20 cellular contexts compared by ENCODE assay signal in genomic region chr6:52642381-52642780, GRCh38. TPM values are rescaled to one million over a fixed set of nuclear protein-coding genes. Genes with fewer than 3 reads are reported as not detected.
DNase-seq lines count a peak whose midpoint lies in the region; ATAC-seq and TF ChIP-seq lines count a peak whose summit lies in the region.
"Had no signal": no experiment of that assay in that cellular context is flagged by ENCODE, and none has a peak within 500 bp of the region (broad histone marks: within the 10 kb centered on the region; RNA-seq: fewer than 3 reads in every experiment).

No MANE protein-coding gene starts in this region.

- no peak overlapping the region for H3K27ac ChIP-seq in upper lobe of left lung
- H3K27ac ChIP-seq: breast epithelium, thoracic aorta had no signal

- TF ChIP-seq CTCF in nephron (IDR thresholded peaks at IDR 0.05; ENCODE audit: unreplicated experiment in 3 of 3) = no peak
- no peak for TF ChIP-seq CTCF in upper lobe of left lung (IDR thresholded peaks at IDR 0.05)

- no peaks in the 10 kb centered on the region for H3K9me3 Mint-ChIP-seq in nephron
- H3K9me3 Mint-ChIP-seq in natural killer cell treated with Interleukin-12 subunit alpha and Interleukin-12 subunit beta and Interleukin-15 and Interleukin-18, amount 100 ng/mL, for 72 hours = no peaks in the 10 kb centered on the region
- H3K9me3 Mint-ChIP-seq: activated naive CD4-positive, alpha-beta T cell treated with anti-CD3 and anti-CD28 coated beads, Interleukin-2, amount 50 U/mL, for 24 hours; activated T-helper 2 cell treated with anti-CD3 and anti-CD28 coated beads, Interferon-gamma antibody, Interleukin-2, Interleukin-4, amounts not matched to agents 10 μg/mL and 5 μg/mL and 100 μg/mL, durations not matched to agents 14 hours and 24 hours and 36 hours; stimulated activated naive CD8-positive, alpha-beta T cell treated with anti-CD3 and anti-CD28 coated beads, Interleukin-15, Interleukin-2, amounts not matched to agents 100 ng/mL and 50 ng/mL, for 24 hours had no signal

- no peak overlapping the region for H3K4me3 Mint-ChIP-seq in nephron
- no peak overlapping the region for H3K4me3 Mint-ChIP-seq in natural killer cell treated with Interleukin-12 subunit alpha and Interleukin-12 subunit beta and Interleukin-15 and Interleukin-18, amount 100 ng/mL, for 72 hours
- H3K4me3 Mint-ChIP-seq: activated CD8-positive, alpha-beta T cell treated with anti-CD3 and anti-CD28 coated beads, Interleukin-2, amount 10 ng/mL, durations not matched to agents 7 days and 5 days; activated naive CD4-positive, alpha-beta T cell treated with anti-CD3 and anti-CD28 coated beads, Interleukin-2, amount 50 U/mL, for 24 hours; stimulated activated naive CD8-positive, alpha-beta T cell treated with anti-CD3 and anti-CD28 coated beads, Interleukin-15, Interleukin-2, amounts not matched to agents 100 ng/mL and 50 ng/mL, for 24 hours; T-helper 17 cell had no signal

- DNase-seq in DMS79 (lab: John Stamatoyannopoulos, UW) (peak; percentile 92), NCI-H1417 treated with DMSO at 0.1 percent for 48 hours (lab: John Stamatoyannopoulos, UW) (peak; percentile 68), NCI-H774 (lab: John Stamatoyannopoulos, UW) (peak; percentile 64), upper lobe of left lung (no peak), NCI-H446 treated with DMSO at 0.1 percent for 48 hours (lab: John Stamatoyannopoulos, UW) (no peak)
- DNase-seq in natural killer cell treated with Interleukin-12 subunit alpha and Interleukin-12 subunit beta and Interleukin-15 and Interleukin-18, amount 100 ng/mL, for 72 hours (ENCODE audit: low spot score) = no peak
- DNase-seq: ACHN; activated CD8-positive, alpha-beta T cell treated with anti-CD3 and anti-CD28 coated beads, Interleukin-2, amount 10 ng/mL, durations not matched to agents 7 days and 5 days; DMS53; effector CD8-positive, alpha-beta T cell; islet precursor cell; NCI-H2029 treated with DMSO at 0.1 percent for 48 hours; T-helper 17 cell had no signal

- TF ChIP-seq EP300 in upper lobe of left lung (IDR thresholded peaks at IDR 0.05) = no peak

- 58 to 61% methylated on average over 2 of the region's 2 CpGs for WGBS in upper lobe of left lung, 2 donors

- H3K27ac Mint-ChIP-seq in nephron = peak overlapping the region; percentile 88 to 95 (median 93)
- H3K27ac Mint-ChIP-seq in natural killer cell treated with Interleukin-12 subunit alpha and Interleukin-12 subunit beta and Interleukin-15 and Interleukin-18, amount 100 ng/mL, for 72 hours = no peak overlapping the region
- H3K27ac Mint-ChIP-seq: activated CD8-positive, alpha-beta T cell treated with anti-CD3 and anti-CD28 coated beads, Interleukin-2, amount 10 ng/mL, durations not matched to agents 7 days and 5 days; activated naive CD4-positive, alpha-beta T cell treated with anti-CD3 and anti-CD28 coated beads, Interleukin-2, amount 50 U/mL, for 24 hours; activated T-helper 2 cell treated with anti-CD3 and anti-CD28 coated beads, Interferon-gamma antibody, Interleukin-2, Interleukin-4, amounts not matched to agents 10 μg/mL and 5 μg/mL and 100 μg/mL, durations not matched to agents 14 hours and 24 hours and 36 hours; stimulated activated naive CD8-positive, alpha-beta T cell treated with anti-CD3 and anti-CD28 coated beads, Interleukin-15, Interleukin-2, amounts not matched to agents 100 ng/mL and 50 ng/mL, for 24 hours; T-helper 17 cell had no signal

- no peak for ATAC-seq in upper lobe of left lung (ENCODE audit: low FRiP score in 2 of 2)
- ATAC-seq in natural killer cell treated with Interleukin-12 subunit alpha and Interleukin-12 subunit beta and Interleukin-15 and Interleukin-18, amount 100 ng/mL, for 72 hours = no peak
- ATAC-seq: activated CD8-positive, alpha-beta T cell treated with anti-CD3 and anti-CD28 coated beads, Interleukin-2, amount 10 ng/mL, durations not matched to agents 7 days and 5 days; T-helper 17 cell had no signal

- peaks cover 38% of the 10 kb centered on the region for H3K4me1 Mint-ChIP-seq in nephron
- peaks cover 6 to 7% of the 10 kb centered on the region in 2 donors for H3K4me1 Mint-ChIP-seq in natural killer cell treated with Interleukin-12 subunit alpha and Interleukin-12 subunit beta and Interleukin-15 and Interleukin-18, amount 100 ng/mL, for 72 hours (ENCODE audit: low read depth in 2 of 2)
- H3K4me1 Mint-ChIP-seq: activated naive CD4-positive, alpha-beta T cell treated with anti-CD3 and anti-CD28 coated beads, Interleukin-2, amount 50 U/mL, for 24 hours had no signal

- no peaks in the 10 kb centered on the region for H3K36me3 ChIP-seq in upper lobe of left lung
- H3K36me3 ChIP-seq: breast epithelium, HAP-1, thoracic aorta had no signal

- no peaks in the 10 kb centered on the region for H3K27me3 ChIP-seq in upper lobe of left lung
- H3K27me3 ChIP-seq: breast epithelium had no signal

- H3K36me3 Mint-ChIP-seq in nephron (ENCODE audit: low read depth) = no peaks in the 10 kb centered on the region
- no peaks in the 10 kb centered on the region for H3K36me3 Mint-ChIP-seq in natural killer cell treated with Interleukin-12 subunit alpha and Interleukin-12 subunit beta and Interleukin-15 and Interleukin-18, amount 100 ng/mL, for 72 hours
- H3K36me3 Mint-ChIP-seq: activated naive CD4-positive, alpha-beta T cell treated with anti-CD3 and anti-CD28 coated beads, Interleukin-2, amount 50 U/mL, for 24 hours had no signal

- H3K4me1 ChIP-seq in upper lobe of left lung = peaks cover 7 to 23% (median 10%) of the 10 kb centered on the region in 4 donors
- H3K4me1 ChIP-seq: breast epithelium had no signal

- TF ChIP-seq POLR2A in upper lobe of left lung (IDR thresholded peaks at IDR 0.05) = no peak

- H3K9me3 ChIP-seq in upper lobe of left lung = no peaks in the 10 kb centered on the region
- H3K9me3 ChIP-seq: breast epithelium, HAP-1, thoracic aorta had no signal

- H3K4me3 ChIP-seq in upper lobe of left lung = no peak overlapping the region
- H3K4me3 ChIP-seq: breast epithelium, HAP-1, thoracic aorta had no signal

- H3K27me3 Mint-ChIP-seq in nephron (ENCODE audit: low read depth) = peaks cover 6% of the 10 kb centered on the region
- peaks cover 17 to 33% of the 10 kb centered on the region in 2 donors for H3K27me3 Mint-ChIP-seq in natural killer cell treated with Interleukin-12 subunit alpha and Interleukin-12 subunit beta and Interleukin-15 and Interleukin-18, amount 100 ng/mL, for 72 hours

RNA-seq across cellular contexts. Expression of gene TMEM14A, which starts 28.5 kb away (rescaled TPM):
- total RNA-seq in upper lobe of left lung = 10 to 100 TPM in 4 of 6 donors, 1 to 10 TPM in 1, not detected in 1; 8.7 to 25.3 (median 14.3) TPM
- 10 to 100 TPM in 1 of 2 donors, 1 to 10 TPM in 1; 9.4 to 12.0 TPM for total RNA-seq in natural killer cell treated with Interleukin-12 subunit alpha and Interleukin-12 subunit beta and Interleukin-15 and Interleukin-18, amount 100 ng/mL, for 72 hours

Comparison
In these comparisons a context has a peak if more than half of its experiments do, and no peak if none do; other contexts are left out.
1. DNase-seq: peak in DMS79 (single experiment), NCI-H1417 treated with DMSO at 0.1 percent for 48 hours (single experiment) and NCI-H774 (single experiment); none in upper lobe of left lung (0 of 2), natural killer cell treated with Interleukin-12 subunit alpha and Interleukin-12 subunit beta and Interleukin-15 and Interleukin-18, amount 100 ng/mL, for 72 hours (single experiment) and NCI-H446 treated with DMSO at 0.1 percent for 48 hours (single experiment).
2. H3K27ac Mint-ChIP-seq: peak in nephron (3 of 3); none in natural killer cell treated with Interleukin-12 subunit alpha and Interleukin-12 subunit beta and Interleukin-15 and Interleukin-18, amount 100 ng/mL, for 72 hours (0 of 2).